Comparison of ENCODE assay signal across 34 cellular contexts in genomic region chr4:75786938-75787337, GRCh38.
A peak's percentile ranks its signal among the peaks of the same experiment; 100 is the strongest.
DNase-seq lines count a peak whose midpoint lies in the region; ATAC-seq, FAIRE-seq and TF ChIP-seq lines count a peak whose summit lies in the region.
"Had no signal": no experiment of that assay in that cellular context is flagged by ENCODE, and none has a peak within 500 bp of the region (broad histone marks: within the 10 kb centered on the region; RNA-seq: fewer than 3 reads in every experiment).

No MANE protein-coding gene starts in this region.

- H3K4me3 ChIP-seq in heart left ventricle = no peak overlapping the region
- H3K4me3 ChIP-seq: ascending aorta, colonic mucosa, K562, skin epidermis, testis had no signal

- no peak for TF ChIP-seq CTCF in heart left ventricle (IDR thresholded peaks at IDR 0.05)

- FAIRE-seq in GM12891 (lab: Jason Lieb, UNC) = peak; percentile 58
- FAIRE-seq: H1, K562, urothelium cell line had no signal

- no peak for TF ChIP-seq POLR2A in GM12891 (IDR thresholded peaks at IDR 0.05; ENCODE audit: low read depth, low read length)
- TF ChIP-seq POLR2A in heart left ventricle (IDR thresholded peaks at IDR 0.05) = no peak

- H3K27me3 ChIP-seq in heart left ventricle = no peaks in the 10 kb centered on the region
- H3K27me3 ChIP-seq: ascending aorta, colonic mucosa, testis had no signal

- H3K36me3 ChIP-seq in heart left ventricle = peaks cover 0 to 100% (median 88%) of the 10 kb centered on the region in 9 donors
- H3K36me3 ChIP-seq: colonic mucosa had no signal

- intact Hi-C loops in heart left ventricle (cut with DNase I) = loop anchor here in 2 of 10 donors (10.0 kb wide), 2 partner anchors 62 to 132 kb away; partner anchors contain the start of gene USO1 (in 1 of the 2)

- no peaks in the 10 kb centered on the region for H3K4me1 ChIP-seq in heart left ventricle
- H3K4me1 ChIP-seq: ascending aorta, colonic mucosa, testis had no signal

- DNase-seq in GM12891 (ENCODE audit: insufficient read length, low spot score) (no peak), left lobe of liver (ENCODE audit: low spot score) (no peak), heart left ventricle (no peak), NCI-H510A (lab: John Stamatoyannopoulos, UW) (no peak), AG08396 (ENCODE audit: low spot score) (no peak), DMS 273 treated with DMSO at 0.1 percent for 48 hours (lab: John Stamatoyannopoulos, UW) (no peak)
- DNase-seq: activated CD4-positive, alpha-beta T cell treated with anti-CD3 and anti-CD28 coated beads, Interleukin-2, amount 50 U/mL, for 1 hour; activated CD4-positive, CD25-positive, alpha-beta regulatory T cell; activated CD8-positive, alpha-beta memory T cell treated with anti-CD3 and anti-CD28 coated beads, Interleukin-2, amount 10 ng/mL, durations not matched to agents 7 days and 5 days; activated gamma-delta T cell; activated naive CD8-positive, alpha-beta T cell treated with anti-CD3 and anti-CD28 coated beads, Interleukin-2, amount 10 ng/mL, durations not matched to agents 7 days and 5 days; activated T-cell treated with anti-CD3 and anti-CD28 coated beads, Interleukin-2, amount 50 U/mL, for 4 hours; CD8-positive, alpha-beta T cell; colonic mucosa; effector CD8-positive, alpha-beta T cell; hippocampal formation; left colon; mammary epithelial cell; NCI-H1105; NCI-H187 treated with DMSO at 0.1 percent for 48 hours; NCI-H526; NK-92 treated with Interleukin-12 subunit alpha and Interleukin-12 subunit beta, amount 100 ng/mL, for 24 hours; retina; SK-N-SH; stimulated activated naive CD4-positive, alpha-beta T cell treated with Interleukin-2 at 50 U/mL for 16 hours; testis had no signal

- 67 to 84% (median 79%) methylated on average over 1 of the region's 1 CpG for WGBS in heart left ventricle, 4 donors

- no peak overlapping the region for H3K27ac ChIP-seq in heart left ventricle
- H3K27ac ChIP-seq: ascending aorta, colonic mucosa, skin epidermis, testis had no signal

- ATAC-seq in GM19463 (IDR thresholded peaks at IDR 0.05; ENCODE audit: unreplicated experiment) = peak; percentile 33
- peak; percentile 15 for ATAC-seq in HG03460 (IDR thresholded peaks at IDR 0.05; ENCODE audit: unreplicated experiment)
- peak; percentile 28 for ATAC-seq in left lobe of liver
- ATAC-seq in heart left ventricle = no peak
- ATAC-seq: activated CD8-positive, alpha-beta memory T cell treated with anti-CD3 and anti-CD28 coated beads, Interleukin-2, amount 10 ng/mL, durations not matched to agents 7 days and 5 days; activated T-cell treated with anti-CD3 and anti-CD28 coated beads, Interleukin-2, amount 50 U/mL, for 4 hours; CD8-positive, alpha-beta T cell; K562; left colon; Right ventricle myocardium inferior had no signal

- H3K9me3 ChIP-seq in heart left ventricle = no peaks in the 10 kb centered on the region
- H3K9me3 ChIP-seq: ascending aorta, colonic mucosa, SK-N-SH, testis had no signal

TF ChIP-seq in GM12891, 5 proteins besides CTCF, POLR2A, EP300 and RAD21:
- TF ChIP-seq POU2F2 (IDR thresholded peaks at IDR 0.05; ENCODE audit: low read depth, low read length) (no peak), SPI1 (IDR thresholded peaks at IDR 0.05; ENCODE audit: low read depth, low read length) (no peak), PAX5 (IDR thresholded peaks at IDR 0.05; ENCODE audit: insufficient read depth, low read length, severe bottlenecking) (no peak), TAF1 (IDR thresholded peaks at IDR 0.05; ENCODE audit: low read depth, low read length) (no peak), POLR2AphosphoS5 (IDR thresholded peaks at IDR 0.05; ENCODE audit: low read depth, low read length) (no peak)

Comparison
In these comparisons a context has a peak if more than half of its experiments do, and no peak if none do; other contexts are left out.
1. ATAC-seq: peak in GM19463 (single experiment), HG03460 (single experiment) and left lobe of liver (single experiment); none in heart left ventricle (0 of 4).